22 cellular contexts compared by ENCODE assay signal in genomic region chr12:59980491-59980890, GRCh38.
"Had no signal": no experiment of that assay in that cellular context is flagged by ENCODE, and none has a peak within 500 bp of the region (broad histone marks: within the 10 kb centered on the region; RNA-seq: fewer than 3 reads in every experiment).

No MANE protein-coding gene starts in this region.

- H3K4me3 ChIP-seq: heart left ventricle, upper lobe of left lung had no signal

- H3K4me1 Mint-ChIP-seq: activated naive CD8-positive, alpha-beta T cell treated with anti-CD3 and anti-CD28 coated beads, Interleukin-2, amount 50 U/mL, for 24 hours; nephron; T-helper 17 cell had no signal

- H2AFZ ChIP-seq: parathyroid adenoma had no signal

- ATAC-seq: activated naive CD8-positive, alpha-beta T cell treated with anti-CD3 and anti-CD28 coated beads, Interleukin-2, amount 50 U/mL, for 24 hours; activated T-cell treated with anti-CD3 and anti-CD28 coated beads, Interleukin-2, amount 50 U/mL, for 4 hours; effector memory CD8-positive, alpha-beta T cell; esophagus mucosa; heart left ventricle; left cardiac atrium; right cardiac atrium; stimulated activated naive CD8-positive, alpha-beta T cell treated with anti-CD3 and anti-CD28 coated beads, Interleukin-15, Interleukin-2, amounts not matched to agents 100 U/mL and 50 U/mL, for 24 hours; T-helper 17 cell had no signal

- H3K27ac Mint-ChIP-seq: activated naive CD8-positive, alpha-beta T cell treated with anti-CD3 and anti-CD28 coated beads, Interleukin-2, amount 50 U/mL, for 24 hours; effector memory CD8-positive, alpha-beta T cell; nephron; T-helper 17 cell had no signal

- H3K27ac ChIP-seq: brain microvascular endothelial cell, heart left ventricle, parathyroid adenoma, upper lobe of left lung had no signal

- H3K9me3 Mint-ChIP-seq: activated naive CD8-positive, alpha-beta T cell treated with anti-CD3 and anti-CD28 coated beads, Interleukin-2, amount 50 U/mL, for 24 hours; nephron had no signal

- H3K4me1 ChIP-seq: heart left ventricle, parathyroid adenoma, upper lobe of left lung had no signal

- H3K36me3 ChIP-seq: brain microvascular endothelial cell, heart left ventricle, upper lobe of left lung had no signal

- H3K27me3 Mint-ChIP-seq: activated naive CD8-positive, alpha-beta T cell treated with anti-CD3 and anti-CD28 coated beads, Interleukin-2, amount 50 U/mL, for 24 hours; effector memory CD8-positive, alpha-beta T cell; T-helper 17 cell had no signal

- DNase-seq: activated CD4-positive, alpha-beta T cell treated with anti-CD3 and anti-CD28 coated beads for 4 hours; activated CD4-positive, alpha-beta T cell treated with anti-CD3 and anti-CD28 coated beads, Interleukin-2, amount 50 U/mL, for 48 hours; activated CD4-positive, CD25-positive, alpha-beta regulatory T cell; activated CD8-positive, alpha-beta memory T cell treated with anti-CD3 and anti-CD28 coated beads, Interleukin-2, amount 50 U/mL, for 48 hours; activated naive CD4-positive, alpha-beta T cell treated with anti-CD3 and anti-CD28 coated beads, Interleukin-2, amount 50 U/mL, for 16 hours; activated naive CD8-positive, alpha-beta T cell treated with anti-CD3 and anti-CD28 coated beads, Interleukin-2, amount 50 U/mL, for 24 hours; activated T-cell treated with anti-CD3 and anti-CD28 coated beads, Interleukin-2, amount 50 U/mL, for 4 hours; anterior cingulate cortex; brain microvascular endothelial cell; caudate nucleus; effector memory CD8-positive, alpha-beta T cell; heart left ventricle; islet precursor cell; left cardiac atrium; right cardiac atrium; stimulated activated CD4-positive, alpha-beta T cell treated with anti-CD3 and anti-CD28 coated beads, Interleukin-4, amount 100 ng/mL, for 24 hours; stimulated activated naive CD8-positive, alpha-beta T cell treated with anti-CD3 and anti-CD28 coated beads, Interleukin-15, Interleukin-2, amounts not matched to agents 100 U/mL and 50 U/mL, for 24 hours; T-helper 17 cell; upper lobe of left lung had no signal

- H3K9me3 ChIP-seq: upper lobe of left lung had no signal

- H3K9ac ChIP-seq: parathyroid adenoma had no signal

- H3K27me3 ChIP-seq: brain microvascular endothelial cell, heart left ventricle, upper lobe of left lung had no signal

- H3K4me3 Mint-ChIP-seq: activated naive CD8-positive, alpha-beta T cell treated with anti-CD3 and anti-CD28 coated beads, Interleukin-2, amount 50 U/mL, for 24 hours; activated T-cell treated with anti-CD3 and anti-CD28 coated beads, Interleukin-2, amount 50 U/mL, for 4 hours; effector memory CD8-positive, alpha-beta T cell; nephron; T-helper 17 cell had no signal

- H3K79me2 ChIP-seq: parathyroid adenoma had no signal
